8 cellular contexts compared by ENCODE assay signal in the genomic region with DNA sequence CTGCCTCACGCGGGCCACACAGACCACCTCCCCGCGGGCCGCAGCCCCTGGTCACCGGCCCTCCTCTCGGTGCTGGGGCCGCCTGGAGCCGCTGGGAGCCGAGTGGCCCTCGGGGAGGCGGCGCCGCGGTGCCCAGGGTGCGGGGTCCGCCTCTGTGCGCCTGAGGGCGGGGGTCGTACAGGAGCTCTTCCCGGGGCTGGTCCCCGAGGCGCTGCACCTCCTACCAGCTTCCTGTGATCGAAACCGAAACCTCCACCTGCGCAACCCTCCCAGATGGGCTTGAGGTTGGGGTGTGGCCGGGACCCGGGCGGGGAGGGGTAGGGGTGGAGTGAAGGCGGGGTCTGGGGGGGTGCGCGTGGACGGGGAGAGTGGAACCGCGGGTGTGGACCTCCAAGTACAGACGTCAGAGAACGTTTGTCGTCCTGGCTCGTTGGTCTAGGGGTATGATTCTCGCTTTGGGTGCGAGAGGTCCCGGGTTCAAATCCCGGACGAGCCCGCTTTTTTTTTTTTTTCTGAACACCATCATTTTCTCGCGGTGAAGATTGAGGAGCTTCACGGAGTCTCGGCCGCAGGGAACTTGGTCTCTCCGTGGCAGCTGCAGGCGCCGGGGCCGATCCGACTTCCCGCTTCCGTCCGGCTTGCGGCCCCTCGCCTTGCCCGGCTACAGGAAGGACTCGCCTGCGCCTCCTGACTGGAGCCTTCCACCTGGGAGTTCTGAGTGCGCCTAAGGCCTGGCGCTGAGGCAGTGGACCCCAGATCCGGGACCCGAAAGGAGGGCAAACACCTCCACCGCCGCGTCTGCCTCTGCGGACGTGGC. TPM values are rescaled to one million over a fixed set of nuclear protein-coding genes. Genes with fewer than 3 reads are reported as not detected.
A peak's percentile ranks its signal among the peaks of the same experiment; 100 is the strongest.
DNase-seq lines count a peak whose midpoint lies in the region; ATAC-seq, FAIRE-seq and TF ChIP-seq lines count a peak whose summit lies in the region.

No MANE protein-coding gene starts in this region.

- H3K79me2 ChIP-seq in keratinocyte (ENCODE audit: control insufficient read depth, insufficient read depth, low read length): no peaks in the 10 kb centered on the region

- CTCF ChIA-PET in HEK293T (lab: Yijun Ruan, JAX): interaction anchor here (2.2 kb wide), 1 partner anchor 15 kb away, joined by 6 read pairs; no protein-coding TSS in a partner anchor

- peak overlapping the region; percentile 85 for H3K9ac ChIP-seq in keratinocyte (ENCODE audit: control insufficient read depth, extremely low read depth, insufficient read depth, low read length)

- ATAC-seq in GM19395 (IDR thresholded peaks at IDR 0.05; ENCODE audit: unreplicated experiment): no peak

- FAIRE-seq in keratinocyte (lab: Jason Lieb, UNC): no peak

- H2AFZ ChIP-seq in keratinocyte (ENCODE audit: control insufficient read depth, low read length): peak overlapping the region; percentile 92

- H3K4me2 ChIP-seq in keratinocyte (ENCODE audit: control insufficient read depth, extremely low read depth, insufficient read depth, low read depth, low read length): peak overlapping the region; percentile 90

- no peaks in the 10 kb centered on the region for H3K9me1 ChIP-seq in keratinocyte (ENCODE audit: control insufficient read depth, extremely low read depth, insufficient read depth, low read length)

- H3K36me3 ChIP-seq in keratinocyte (ENCODE audit: control insufficient read depth in 2 of 2, extremely low read depth in 1 of 2, insufficient read depth in 2 of 2, low read length in 2 of 2): no peaks in the 10 kb centered on the region

- H3K27me3 ChIP-seq in keratinocyte (ENCODE audit: control insufficient read depth, extremely low read depth, insufficient read depth, low read length): no peaks in the 10 kb centered on the region

- peak overlapping the region; percentile 72 to 83 (median 77) for H3K4me3 ChIP-seq in keratinocyte (ENCODE audit: control insufficient read depth in 2 of 3, extremely low read depth in 1 of 3, insufficient read depth in 2 of 3, low read depth in 1 of 3, low read length in 3 of 3)

- dilution Hi-C loops in keratinocyte (cut with MboI; ENCODE audit: extremely low pct_ligation_motif_present, low sequenced_read_pairs): no loop called here

- H4K20me1 ChIP-seq in keratinocyte (ENCODE audit: control insufficient read depth, extremely low read depth, insufficient read depth, low read length): no peaks in the 10 kb centered on the region

- DNase-seq in DMS79 (lab: John Stamatoyannopoulos, UW) (peak; percentile 21), HEK293T (ENCODE audit: extremely low spot score) (peak; percentile 77), NCI-H2196 (lab: John Stamatoyannopoulos, UW; ENCODE audit: unreplicated experiment) (peak; percentile 84), caudate nucleus (lab: John Stamatoyannopoulos, UW) (peak in 35 of 61 donors; percentile 5 to 73 (median 36)), keratinocyte (ENCODE audit: low read depth, low spot score) (peak; percentile 63)
- DNase-seq in activated CD4-positive, CD25-positive, alpha-beta regulatory T cell (lab: John Stamatoyannopoulos, UW): peak; percentile 70 to 91 (median 80)
- peak; percentile 66 to 90 for DNase-seq in stimulated activated CD4-positive, alpha-beta T cell treated with anti-CD3 and anti-CD28 coated beads, Interleukin-15, amount 100 ng/mL, for 1 hour (ENCODE audit: low read depth in 1 of 2, low spot score in 1 of 2)

- H3K9me3 ChIP-seq in keratinocyte (ENCODE audit: control insufficient read depth, low read depth, low read length): no peaks in the 10 kb centered on the region

- H3K4me1 ChIP-seq in keratinocyte (ENCODE audit: control insufficient read depth, extremely low read depth, insufficient read depth, low read length): peaks cover 5% of the 10 kb centered on the region

- POLR2A ChIA-PET in HEK293T (lab: Yijun Ruan, JAX): interaction anchor here (0.6 to 1.7 kb wide), 12 partner anchors 8 to 32 kb away, joined by 3 to 11 read pairs (median 4); a partner anchor contains a TSS

- no peak overlapping the region for H3K27ac ChIP-seq in caudate nucleus (ENCODE audit: low read depth, low read length)
- H3K27ac ChIP-seq in keratinocyte (ENCODE audit: control insufficient read depth, insufficient read depth, low read length): peak overlapping the region; percentile 82

- TF ChIP-seq CTCF in keratinocyte (optimal IDR thresholded peaks at IDR 0.05 in 1 of 3, IDR thresholded peaks at IDR 0.05 in 1 of 3, conservative IDR thresholded peaks at IDR 0.05 in 1 of 3; ENCODE audit: extremely low read depth in 1 of 3, insufficient read depth in 2 of 3, low read length in 3 of 3): no peak

TF ChIP-seq in HEK293T, 16 proteins besides CTCF, POLR2A, EP300 and RAD21:
- TF ChIP-seq ZNF384 (IDR thresholded peaks at IDR 0.05) (peak; percentile 97), ELF4 (IDR thresholded peaks at IDR 0.05) (no peak), L3MBTL2 (conservative IDR thresholded peaks at IDR 0.05) (peak; percentile 43; the same call in 1 of the 2 replicates)
TF ChIP-seq in HEK293T: peak in this region for 2.

RNA-seq across cellular contexts. Expression of a gene that starts 23.9 kb away (rescaled TPM):
- 0.51 to 1.1 TPM (median 0.62 TPM) in 3 replicates for polyA plus RNA-seq in keratinocyte
- polyA plus RNA-seq in keratinocyte (2011; ENCODE audit: low read depth): 1.5 TPM
- polyA plus RNA-seq in keratinocyte (2011; cell fraction: cytosol; rRNA removed): 0.77 and 2.4 TPM in 2 replicates
- polyA plus RNA-seq in keratinocyte (2011; cell fraction: nucleus; rRNA removed): 1.4 and 2.0 TPM in 2 replicates
- 6.4 and 6.6 TPM in 2 replicates for polyA plus RNA-seq in keratinocyte (2012; ENCODE audit: low replicate concordance)
- polyA minus RNA-seq in keratinocyte: 1.2 to 4.8 TPM (median 1.5 TPM) in 3 replicates
- polyA minus RNA-seq in keratinocyte (2011; cell fraction: cytosol; rRNA and poly(A)+ RNA removed): 7.5 TPM
- polyA minus RNA-seq in keratinocyte (2011; cell fraction: nucleus; rRNA and poly(A)+ RNA removed): 2.0 and 2.6 TPM in 2 replicates

RNA-seq across cellular contexts. Expression of a gene that starts 29.3 kb away (rescaled TPM):
- 0.51 to 0.89 TPM (median 0.58 TPM) in 3 replicates for polyA plus RNA-seq in keratinocyte
- polyA plus RNA-seq in keratinocyte (2011; ENCODE audit: low read depth): not detected
- 0.55 and 0.56 TPM in 2 replicates for polyA plus RNA-seq in keratinocyte (2011; cell fraction: cytosol; rRNA removed)
- polyA plus RNA-seq in keratinocyte (2011; cell fraction: nucleus; rRNA removed): 1.1 and 1.2 TPM in 2 replicates
- polyA plus RNA-seq in keratinocyte (2012; ENCODE audit: low replicate concordance): 0.29 TPM in 1 of 2 replicates, not detected in the other
- 1.0 to 3.6 TPM (median 2.7 TPM) in 3 replicates for polyA minus RNA-seq in keratinocyte
- polyA minus RNA-seq in keratinocyte (2011; cell fraction: cytosol; rRNA and poly(A)+ RNA removed): not detected
- polyA minus RNA-seq in keratinocyte (2011; cell fraction: nucleus; rRNA and poly(A)+ RNA removed): 0.93 TPM in 1 of 2 replicates, not detected in the other

RNA-seq across cellular contexts. Expression of a gene that starts 46.3 kb away (rescaled TPM):
- polyA plus RNA-seq in keratinocyte: 6.0 to 8.7 TPM (median 8.1 TPM) in 3 replicates
- 5.8 TPM for polyA plus RNA-seq in keratinocyte (2011; ENCODE audit: low read depth)
- polyA plus RNA-seq in keratinocyte (2011; cell fraction: cytosol; rRNA removed): 5.4 and 14.2 TPM in 2 replicates
- 10.3 and 13.3 TPM in 2 replicates for polyA plus RNA-seq in keratinocyte (2011; cell fraction: nucleus; rRNA removed)
- polyA plus RNA-seq in keratinocyte (2012; ENCODE audit: low replicate concordance): 6.9 and 10.2 TPM in 2 replicates
- polyA minus RNA-seq in keratinocyte: 2.6 to 4.1 TPM (median 4.0 TPM) in 3 replicates
- polyA minus RNA-seq in keratinocyte (2011; cell fraction: cytosol; rRNA and poly(A)+ RNA removed): 16.9 TPM
- 6.2 and 8.1 TPM in 2 replicates for polyA minus RNA-seq in keratinocyte (2011; cell fraction: nucleus; rRNA and poly(A)+ RNA removed)

RNA-seq across cellular contexts. Expression of a gene that starts 59.6 kb away (rescaled TPM):
- not detected in 3 replicates for polyA plus RNA-seq in keratinocyte
- not detected for polyA plus RNA-seq in keratinocyte (2011; ENCODE audit: low read depth)
- not detected in 2 replicates for polyA plus RNA-seq in keratinocyte (2011; cell fraction: cytosol; rRNA removed)
- polyA plus RNA-seq in keratinocyte (2011; cell fraction: nucleus; rRNA removed): not detected in 2 replicates
- polyA plus RNA-seq in keratinocyte (2012; ENCODE audit: low replicate concordance): not detected in 2 replicates
- polyA minus RNA-seq in keratinocyte: not detected in 3 replicates
- not detected for polyA minus RNA-seq in keratinocyte (2011; cell fraction: cytosol; rRNA and poly(A)+ RNA removed)
- polyA minus RNA-seq in keratinocyte (2011; cell fraction: nucleus; rRNA and poly(A)+ RNA removed): not detected in 2 replicates

Comparison
In these comparisons a context has a peak if more than half of its experiments do, and no peak if none do; other contexts are left out.
1. DNase-seq: peak in every context shown above with its lines; median percentile 84 in NCI-H2196; 80 in activated CD4-positive, CD25-positive, alpha-beta regulatory T cell; 78 in stimulated activated CD4-positive, alpha-beta T cell treated with anti-CD3 and anti-CD28 coated beads, Interleukin-15, amount 100 ng/mL, for 1 hour; 77 in HEK293T; 63 in keratinocyte; 36 in caudate nucleus; 21 in DMS79.